In the genomic region with DNA sequence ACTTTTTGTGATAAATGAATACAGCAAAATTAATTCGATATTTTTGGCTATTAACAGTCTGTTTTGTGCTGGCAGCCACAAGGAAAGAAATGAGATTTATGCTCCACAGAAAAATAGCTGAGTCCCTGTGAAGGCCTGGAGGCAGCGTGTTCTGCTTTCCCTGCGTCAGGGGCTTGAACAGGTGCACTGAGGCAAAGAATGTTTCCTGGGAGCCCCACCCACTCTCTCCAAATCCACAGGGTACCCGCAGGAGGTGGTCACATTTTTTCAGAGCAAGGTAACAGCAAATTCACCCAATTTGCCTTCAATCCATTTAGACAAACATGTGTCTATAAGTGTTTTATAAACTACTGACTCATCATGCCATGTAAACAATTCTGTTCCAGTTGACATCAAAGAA, we compare ENCODE assay signal across 21 cellular contexts.
DNase-seq lines count a peak whose midpoint lies in the region.
"Had no signal": no experiment of that assay in that cellular context is flagged by ENCODE, and none has a peak within 500 bp of the region (broad histone marks: within the 10 kb centered on the region; RNA-seq: fewer than 3 reads in every experiment).

No MANE protein-coding gene starts in this region.

- DNase-seq in NCI-H345 (lab: John Stamatoyannopoulos, UW) (peak; percentile 52), NCI-H345 treated with DMSO at 0.1 percent for 48 hours (lab: John Stamatoyannopoulos, UW; ENCODE audit: unreplicated experiment) (no peak), DMS79 treated with DMSO at 0.1 percent for 48 hours (lab: John Stamatoyannopoulos, UW) (peak; percentile 9), SW480 (ENCODE audit: low spot score) (peak; percentile 29), islet precursor cell (peak; percentile 31), SHP77 treated with DMSO at 0.1 percent for 48 hours (lab: John Stamatoyannopoulos, UW) (no peak), SKM-1 (lab: John Stamatoyannopoulos, UW; ENCODE audit: unreplicated experiment) (no peak), ecto neural progenitor cell (ENCODE audit: low spot score) (no peak)
- DNase-seq: Calu3; CD8-positive, alpha-beta memory T cell; H9; KBM-7; MG63; NCI-H1105 treated with DMSO at 0.1 percent for 48 hours; NCI-H146; NCI-H1930; NCI-H2107; NCI-H446 treated with DMSO at 0.1 percent for 48 hours; NCI-H82; NK-92 treated with Interleukin-12 subunit alpha and Interleukin-12 subunit beta, amount 100 ng/mL, for 24 hours; PC-3 had no signal

Comparison
In these comparisons a context has a peak if more than half of its experiments do, and no peak if none do; other contexts are left out.
1. DNase-seq: peak in NCI-H345 (single experiment), DMS79 treated with DMSO at 0.1 percent for 48 hours (single experiment), SW480 (single experiment) and islet precursor cell (single experiment); none in NCI-H345 treated with DMSO at 0.1 percent for 48 hours (single experiment), SHP77 treated with DMSO at 0.1 percent for 48 hours (single experiment), SKM-1 (single experiment) and ecto neural progenitor cell (single experiment).